In the genomic region with DNA sequence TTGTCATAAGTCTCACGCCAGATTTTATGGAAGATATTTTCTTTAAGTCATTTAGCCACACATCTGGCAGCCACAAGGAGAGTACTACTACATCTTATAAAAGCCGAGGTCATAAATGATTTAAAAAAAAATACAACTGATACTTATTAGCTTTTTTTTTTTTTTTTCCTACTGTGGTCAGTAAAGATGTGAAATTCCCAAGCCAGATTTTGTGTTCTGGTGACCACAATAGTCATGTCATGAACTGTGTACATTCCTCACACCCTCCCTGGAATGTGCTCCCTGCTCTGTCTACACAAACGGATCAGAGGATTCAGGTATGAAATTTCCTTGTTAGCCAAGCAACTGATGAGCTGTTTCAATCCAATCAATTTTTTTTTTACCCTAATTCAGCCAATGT, we compare ENCODE assay signal across 22 cellular contexts. TPM values are rescaled to one million over a fixed set of nuclear protein-coding genes. Genes with fewer than 3 reads are reported as not detected.
DNase-seq lines count a peak whose midpoint lies in the region; ATAC-seq, FAIRE-seq and TF ChIP-seq lines count a peak whose summit lies in the region.
"Had no signal": no experiment of that assay in that cellular context is flagged by ENCODE, and none has a peak within 500 bp of the region (broad histone marks: within the 10 kb centered on the region; RNA-seq: fewer than 3 reads in every experiment).

No MANE protein-coding gene starts in this region.

- no peak for TF ChIP-seq CTCF in body of pancreas (IDR thresholded peaks at IDR 0.05)

- H3K27me3 ChIP-seq in body of pancreas, result no peaks in the 10 kb centered on the region

- H3K9me3 ChIP-seq in body of pancreas, result no peaks in the 10 kb centered on the region
- H3K9me3 ChIP-seq: lower lobe of right lung, thoracic aorta had no signal

- DNase-seq in GM03348 (ENCODE audit: low spot score) (peak; percentile 74), RPMI7951 (ENCODE audit: low read depth) (peak; percentile 85), fibroblast of peridontal ligament (ENCODE audit: extremely low read depth) (peak; percentile 18), urothelium cell line (ENCODE audit: low spot score) (peak; percentile 29), body of pancreas (no peak), HT-29 (ENCODE audit: low spot score) (no peak)
- DNase-seq: amygdala; CD4-positive, alpha-beta T cell; lower lobe of right lung; naive B cell; NCI-H2029 treated with DMSO at 0.1 percent for 48 hours; NCI-H510A treated with DMSO at 0.1 percent for 48 hours; SIG-M5; small intestine had no signal

- 42 to 55% methylated on average over 3 of the region's 3 CpGs for WGBS in body of pancreas, 2 donors

- H3K36me3 ChIP-seq in body of pancreas (replicated peaks in 1 of 2; ENCODE audit: insufficient read depth in 1 of 2, low read depth in 2 of 2), result no peaks in the 10 kb centered on the region
- H3K36me3 ChIP-seq: lower lobe of right lung, thoracic aorta had no signal

- no peaks in the 10 kb centered on the region for H3K4me1 ChIP-seq in body of pancreas

- FAIRE-seq in urothelium cell line (lab: Jason Lieb, UNC), result no peak
- FAIRE-seq: colon, endometrium, small intestine had no signal

- no peak overlapping the region for H3K27ac ChIP-seq in body of pancreas
- H3K27ac ChIP-seq: lower lobe of right lung, thoracic aorta had no signal

- H3K4me3 ChIP-seq in body of pancreas, result no peak overlapping the region
- H3K4me3 ChIP-seq: lower lobe of right lung, thoracic aorta had no signal

- TF ChIP-seq POLR2A in body of pancreas (IDR thresholded peaks at IDR 0.05), result no peak

- no peak for ATAC-seq in HG03342 (IDR thresholded peaks at IDR 0.05; ENCODE audit: unreplicated experiment)
- no peak for ATAC-seq in body of pancreas
- ATAC-seq: activated CD4-positive, CD25-positive, alpha-beta regulatory T cell treated with anti-CD3 and anti-CD28 coated beads, Interleukin-2, amount 50 U/mL, for 24 hours; activated T-helper 17 cell treated with anti-CD3 and anti-CD28 coated beads, Interleukin-2, amount 50 U/mL, for 72 hours; lower lobe of right lung; stimulated activated effector memory CD8-positive, alpha-beta T cell treated with anti-CD3 and anti-CD28 coated beads, Interleukin-12 subunit alpha, Interleukin-12 subunit beta, amount 100 ng/mL, for 72 hours had no signal

- intact Hi-C loops in body of pancreas (cut with DNase I), result no loop called here

RNA-seq across cellular contexts. Expression of a gene that starts 54.7 kb away (rescaled TPM):
- 0.84 and 0.88 TPM in 2 replicates for total RNA-seq in RPMI7951 (2014; rRNA removed; shearing (Covaris generic))
- total RNA-seq in body of pancreas, result not detected
- not detected in 2 replicates for total RNA-seq in HT-29 (2014; rRNA removed; shearing (Covaris generic))
- total RNA-seq: activated T-helper 17 cell treated with anti-CD3 and anti-CD28 coated beads, Interleukin-2, amount 50 U/mL, for 72 hours; CD4-positive, alpha-beta T cell; T-helper 2 cell treated with Interferon-gamma antibody and Interleukin-4, amounts not matched to agents 100 ng/mL and 5 ng/mL, for 36 hours; thoracic aorta had no signal

Comparison
In these comparisons a context has a peak if more than half of its experiments do, and no peak if none do; other contexts are left out.
1. DNase-seq: peak in GM03348 (single experiment), RPMI7951 (single experiment), fibroblast of peridontal ligament (single experiment) and urothelium cell line (single experiment); none in body of pancreas (0 of 4) and HT-29 (single experiment).